Comparison of ENCODE assay signal across 9 cellular contexts in the genomic region with DNA sequence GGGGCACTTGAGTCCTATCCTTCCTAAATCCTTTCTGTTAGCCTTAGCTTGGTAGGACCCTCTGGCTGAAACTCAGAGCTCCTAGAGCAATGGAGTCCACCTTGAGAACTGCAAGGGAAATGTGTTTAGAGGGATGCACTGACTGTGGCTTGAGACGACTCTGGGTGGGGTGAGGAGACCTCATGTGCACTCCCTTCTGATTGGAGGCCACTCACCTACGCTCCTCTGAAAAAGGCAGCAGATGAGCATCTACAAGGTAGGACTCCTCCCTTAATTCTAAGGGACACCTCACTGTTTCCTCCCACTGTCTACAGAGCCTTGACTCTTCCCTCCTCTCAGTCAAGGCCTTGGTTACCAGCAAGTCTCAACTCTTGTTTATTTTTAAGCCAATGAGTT. TPM values are rescaled to one million over a fixed set of nuclear protein-coding genes. Genes with fewer than 3 reads are reported as not detected.
A peak's percentile ranks its signal among the peaks of the same experiment; 100 is the strongest.
DNase-seq lines count a peak whose midpoint lies in the region; ATAC-seq and TF ChIP-seq lines count a peak whose summit lies in the region.
"Had no signal": no experiment of that assay in that cellular context is flagged by ENCODE, and none has a peak within 500 bp of the region (broad histone marks: within the 10 kb centered on the region; RNA-seq: fewer than 3 reads in every experiment).

No MANE protein-coding gene starts in this region.

- H3K9me3 Mint-ChIP-seq in IgD-negative memory B cell, result no peaks in the 10 kb centered on the region
- H3K9me3 Mint-ChIP-seq in natural killer cell treated with Interleukin-12 subunit alpha and Interleukin-12 subunit beta and Interleukin-15 and Interleukin-18, amount 100 ng/mL, for 72 hours, result no peaks in the 10 kb centered on the region

- ATAC-seq in natural killer cell treated with Interleukin-12 subunit alpha and Interleukin-12 subunit beta and Interleukin-15 and Interleukin-18, amount 100 ng/mL, for 72 hours, result no peak
- ATAC-seq in GM18868 (IDR thresholded peaks at IDR 0.05; ENCODE audit: unreplicated experiment) (no peak), GM18867 (IDR thresholded peaks at IDR 0.05; ENCODE audit: unreplicated experiment) (no peak)

- no peaks in the 10 kb centered on the region; the same call in 1 of the 2 replicates for H3K9me3 ChIP-seq in AG04450 (ENCODE audit: control insufficient read depth, insufficient read depth, low read length)

- no peaks in the 10 kb centered on the region for H3K27me3 Mint-ChIP-seq in IgD-negative memory B cell
- no peaks in the 10 kb centered on the region for H3K27me3 Mint-ChIP-seq in natural killer cell treated with Interleukin-12 subunit alpha and Interleukin-12 subunit beta and Interleukin-15 and Interleukin-18, amount 100 ng/mL, for 72 hours

- H3K4me3 ChIP-seq in AG04450 (ENCODE audit: low read depth, low read length), result peak overlapping the region; percentile 87

- no peak for DNase-seq in AG04450 (ENCODE audit: low read depth, low spot score)
- DNase-seq in caudate nucleus (lab: John Stamatoyannopoulos, UW), result peak in 5 of 61 donors; percentile 5 to 57 (median 21)
- no peak for DNase-seq in natural killer cell treated with Interleukin-12 subunit alpha and Interleukin-12 subunit beta and Interleukin-15 and Interleukin-18, amount 100 ng/mL, for 72 hours (ENCODE audit: low spot score)
- DNase-seq in NCI-H526 (lab: John Stamatoyannopoulos, UW), result no peak
- no peak for DNase-seq in NCI-H1105 (lab: John Stamatoyannopoulos, UW)

- peaks cover 16 to 27% (median 27%) of the 10 kb centered on the region in 3 donors for H3K4me1 Mint-ChIP-seq in IgD-negative memory B cell
- peaks cover 36 to 43% of the 10 kb centered on the region in 2 donors for H3K4me1 Mint-ChIP-seq in natural killer cell treated with Interleukin-12 subunit alpha and Interleukin-12 subunit beta and Interleukin-15 and Interleukin-18, amount 100 ng/mL, for 72 hours (ENCODE audit: low read depth in 2 of 2)

- POLR2A ChIA-PET in AG04450 (lab: Yijun Ruan, JAX), result interaction anchor here (4.3 kb wide), 1 partner anchor 17 kb away, joined by 50 read pairs; no protein-coding TSS in a partner anchor

- H3K27ac ChIP-seq in AG04450 (ENCODE audit: low read depth, low read length), result no peak overlapping the region
- H3K27ac ChIP-seq in caudate nucleus (ENCODE audit: low read depth, low read length), result peak overlapping the region; percentile 99

- H3K36me3 Mint-ChIP-seq in IgD-negative memory B cell, result peaks cover 1% of the 10 kb centered on the region
- H3K36me3 Mint-ChIP-seq in natural killer cell treated with Interleukin-12 subunit alpha and Interleukin-12 subunit beta and Interleukin-15 and Interleukin-18, amount 100 ng/mL, for 72 hours, result no peaks in the 10 kb centered on the region

- CTCF ChIA-PET in AG04450 (lab: Charles Lee), result interaction anchor here (1.0 kb wide), 1 partner anchor 24 kb away, joined by 3 read pairs; no protein-coding TSS in a partner anchor

- peak overlapping the region in 1 of 3 donors; percentile 83 for H3K27ac Mint-ChIP-seq in IgD-negative memory B cell
- H3K27ac Mint-ChIP-seq in natural killer cell treated with Interleukin-12 subunit alpha and Interleukin-12 subunit beta and Interleukin-15 and Interleukin-18, amount 100 ng/mL, for 72 hours, result peak overlapping the region; percentile 93 to 96

- no peak for TF ChIP-seq CTCF in AG04450 (IDR thresholded peaks at IDR 0.05; ENCODE audit: low read depth, low read length)

- H3K4me3 Mint-ChIP-seq in IgD-negative memory B cell, result peak overlapping the region; percentile 25 to 99 (median 91)
- peak overlapping the region; percentile 98 for H3K4me3 Mint-ChIP-seq in natural killer cell treated with Interleukin-12 subunit alpha and Interleukin-12 subunit beta and Interleukin-15 and Interleukin-18, amount 100 ng/mL, for 72 hours

- no peaks in the 10 kb centered on the region for H3K27me3 ChIP-seq in AG04450 (ENCODE audit: control insufficient read depth, insufficient read depth, low read length)

RNA-seq across cellular contexts. Expression of gene MAP3K12, which starts 1.0 kb away (rescaled TPM):
- polyA plus RNA-seq in AG04450 (2011; rRNA removed), result 35.7 and 46.1 TPM in 2 replicates
- 52.1 and 64.6 TPM in 2 replicates for polyA minus RNA-seq in AG04450 (2011; rRNA and poly(A)+ RNA removed)
- polyA plus RNA-seq in IgD-negative memory B cell, result 1.4 TPM
- total RNA-seq in natural killer cell treated with Interleukin-12 subunit alpha and Interleukin-12 subunit beta and Interleukin-15 and Interleukin-18, amount 100 ng/mL, for 72 hours, result 10 to 100 TPM; 13.1 to 13.3 TPM

RNA-seq across cellular contexts. Expression of gene TARBP2, which starts 2.9 kb away (rescaled TPM):
- polyA plus RNA-seq in AG04450 (2011; rRNA removed) (25.0 and 33.0 TPM in 2 replicates), IgD-negative memory B cell (20.8 TPM)
- polyA minus RNA-seq in AG04450 (2011; rRNA and poly(A)+ RNA removed), result 19.7 and 26.4 TPM in 2 replicates
- total RNA-seq in natural killer cell treated with Interleukin-12 subunit alpha and Interleukin-12 subunit beta and Interleukin-15 and Interleukin-18, amount 100 ng/mL, for 72 hours, result 10 to 100 TPM; 33.8 to 56.7 TPM

RNA-seq across cellular contexts. Expression of gene NPFF, which starts 9.1 kb away (rescaled TPM):
- polyA plus RNA-seq in AG04450 (2011; rRNA removed) (not detected in 2 replicates), IgD-negative memory B cell (not detected)
- polyA minus RNA-seq in AG04450 (2011; rRNA and poly(A)+ RNA removed), result not detected in 2 replicates
- 1 to 10 TPM in 1 of 2 donors, not detected in 1; 1.9 TPM for total RNA-seq in natural killer cell treated with Interleukin-12 subunit alpha and Interleukin-12 subunit beta and Interleukin-15 and Interleukin-18, amount 100 ng/mL, for 72 hours
- total RNA-seq: urinary bladder had no signal
- polyA plus RNA-seq: urinary bladder had no signal

RNA-seq across cellular contexts. Expression of gene PCBP2, which starts 46.3 kb away (rescaled TPM):
- polyA plus RNA-seq in AG04450 (2011; rRNA removed) (286 and 408 TPM in 2 replicates), IgD-negative memory B cell (111 TPM)
- polyA minus RNA-seq in AG04450 (2011; rRNA and poly(A)+ RNA removed), result 1,032 and 1,271 TPM in 2 replicates
- total RNA-seq in natural killer cell treated with Interleukin-12 subunit alpha and Interleukin-12 subunit beta and Interleukin-15 and Interleukin-18, amount 100 ng/mL, for 72 hours, result 100 to 1,000 TPM; 641 to 747 TPM

RNA-seq across cellular contexts. Expression of gene PRR13, which starts 56.7 kb away (rescaled TPM):
- 71.4 and 92.8 TPM in 2 replicates for polyA plus RNA-seq in AG04450 (2011; rRNA removed)
- polyA minus RNA-seq in AG04450 (2011; rRNA and poly(A)+ RNA removed), result 78.8 and 83.9 TPM in 2 replicates
- polyA plus RNA-seq in IgD-negative memory B cell, result 689 TPM
- 100 to 1,000 TPM; 206 to 353 TPM for total RNA-seq in natural killer cell treated with Interleukin-12 subunit alpha and Interleukin-12 subunit beta and Interleukin-15 and Interleukin-18, amount 100 ng/mL, for 72 hours

Comparison
In these comparisons a context has a peak if more than half of its experiments do, and no peak if none do; other contexts are left out.
1. RNA of gene MAP3K12, which starts 1.0 kb away (polyA plus RNA-seq): 35.7 to 46.1 TPM in AG04450; 1.4 TPM in IgD-negative memory B cell (single experiment); every median in the first group is over 10 times any median in the second.